ENCODE assay signal across 16 cellular contexts in the genomic region with DNA sequence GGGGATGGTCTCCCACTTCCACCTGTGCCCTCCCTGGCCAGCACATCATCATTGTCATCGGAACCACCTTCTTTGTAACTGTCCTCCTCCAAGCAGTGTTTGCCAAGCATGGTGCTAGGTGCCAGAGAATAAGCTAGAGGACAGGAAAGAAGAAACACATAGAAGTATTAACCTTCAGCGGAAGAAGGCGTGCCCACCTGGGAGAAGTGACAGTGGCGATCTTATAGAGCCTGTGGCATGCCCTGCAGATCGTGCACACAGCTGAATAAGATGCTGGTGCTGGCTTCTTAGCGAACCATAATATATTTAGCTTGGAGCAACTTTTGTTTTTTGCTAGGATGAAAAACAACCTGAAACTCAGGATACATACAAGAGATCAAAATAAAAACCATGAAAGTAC.
DNase-seq lines count a peak whose midpoint lies in the region; ATAC-seq lines count a peak whose summit lies in the region.
"Had no signal": no experiment of that assay in that cellular context is flagged by ENCODE, and none has a peak within 500 bp of the region (broad histone marks: within the 10 kb centered on the region; RNA-seq: fewer than 3 reads in every experiment).

No MANE protein-coding gene starts in this region.

- H3K27ac Mint-ChIP-seq in activated CD4-positive, alpha-beta T cell treated with anti-CD3 and anti-CD28 coated beads for 36 hours: peak overlapping the region; percentile 40
- peak overlapping the region; percentile 80 to 97 (median 95) for H3K27ac Mint-ChIP-seq in IgD-negative memory B cell
- peak overlapping the region; percentile 83 for H3K27ac Mint-ChIP-seq in activated naive CD8-positive, alpha-beta T cell treated with anti-CD3 and anti-CD28 coated beads for 36 hours
- peak overlapping the region; percentile 76 for H3K27ac Mint-ChIP-seq in stimulated activated effector memory CD8-positive, alpha-beta T cell treated with anti-CD3 and anti-CD28 coated beads, Interleukin-12 subunit alpha, Interleukin-12 subunit beta, amount 100 ng/mL, for 72 hours

- POLR2A ChIA-PET in activated CD4-positive, alpha-beta T cell treated with anti-CD3 and anti-CD28 coated beads for 36 hours (lab: Charles Lee): interaction anchor here (0.9 kb wide), 1 partner anchor 36 kb away, joined by 3 read pairs; no protein-coding TSS in a partner anchor

- H3K36me3 Mint-ChIP-seq in activated CD4-positive, alpha-beta T cell treated with anti-CD3 and anti-CD28 coated beads for 36 hours (ENCODE audit: low read depth): peaks cover 15% of the 10 kb centered on the region
- H3K36me3 Mint-ChIP-seq in IgD-negative memory B cell: peaks cover 1% of the 10 kb centered on the region
- H3K36me3 Mint-ChIP-seq in activated naive CD8-positive, alpha-beta T cell treated with anti-CD3 and anti-CD28 coated beads for 36 hours: peaks cover 18% of the 10 kb centered on the region
- H3K36me3 Mint-ChIP-seq in stimulated activated effector memory CD8-positive, alpha-beta T cell treated with anti-CD3 and anti-CD28 coated beads, Interleukin-12 subunit alpha, Interleukin-12 subunit beta, amount 100 ng/mL, for 72 hours: peaks cover 16% of the 10 kb centered on the region

- DNase-seq in activated CD4-positive, alpha-beta T cell treated with anti-CD3 and anti-CD28 coated beads for 36 hours: no peak
- no peak for DNase-seq in activated CD4-positive, alpha-beta T cell treated with anti-CD3 and anti-CD28 coated beads, Interleukin-2, amount 50 U/mL, for 48 hours
- no peak for DNase-seq in activated naive CD8-positive, alpha-beta T cell treated with anti-CD3 and anti-CD28 coated beads for 36 hours
- DNase-seq in stimulated activated effector memory CD8-positive, alpha-beta T cell treated with anti-CD3 and anti-CD28 coated beads, Interleukin-12 subunit alpha, Interleukin-12 subunit beta, amount 100 ng/mL, for 72 hours (ENCODE audit: low spot score in 2 of 2): no peak
- no peak for DNase-seq in amniotic stem cell (lab: John Stamatoyannopoulos, UW)
- DNase-seq in stimulated activated CD4-positive, alpha-beta T cell treated with anti-CD3 and anti-CD28 coated beads, Interleukin-15, amount 100 ng/mL, for 24 hours: no peak
- DNase-seq: activated T-cell treated with anti-CD3 and anti-CD28 coated beads, Interleukin-2, amount 50 U/mL, for 1 hour; aorta; colonic mucosa; erythroblast; mammary epithelial cell; NCI-H510A; PC-9 had no signal

- peaks cover 47% of the 10 kb centered on the region for H3K4me1 Mint-ChIP-seq in activated CD4-positive, alpha-beta T cell treated with anti-CD3 and anti-CD28 coated beads for 36 hours
- peaks cover 33 to 37% (median 34%) of the 10 kb centered on the region in 3 donors for H3K4me1 Mint-ChIP-seq in IgD-negative memory B cell
- H3K4me1 Mint-ChIP-seq in activated naive CD8-positive, alpha-beta T cell treated with anti-CD3 and anti-CD28 coated beads for 36 hours: peaks cover 52% of the 10 kb centered on the region
- peaks cover 54% of the 10 kb centered on the region for H3K4me1 Mint-ChIP-seq in stimulated activated effector memory CD8-positive, alpha-beta T cell treated with anti-CD3 and anti-CD28 coated beads, Interleukin-12 subunit alpha, Interleukin-12 subunit beta, amount 100 ng/mL, for 72 hours

- intact Hi-C loops in activated CD4-positive, alpha-beta T cell treated with anti-CD3 and anti-CD28 coated beads for 36 hours (cut with DNase I, micrococcal nuclease): no loop called here

- CTCF ChIA-PET in activated CD4-positive, alpha-beta T cell treated with anti-CD3 and anti-CD28 coated beads for 36 hours (lab: Charles Lee): interaction anchor here (1.0 to 1.4 kb wide), 3 partner anchors 8 to 20 kb away, joined by 3 to 6 read pairs (median 3); no protein-coding TSS in a partner anchor

- ATAC-seq in activated CD4-positive, alpha-beta T cell treated with anti-CD3 and anti-CD28 coated beads for 36 hours: no peak
- no peak for ATAC-seq in stimulated activated effector memory CD8-positive, alpha-beta T cell treated with anti-CD3 and anti-CD28 coated beads, Interleukin-12 subunit alpha, Interleukin-12 subunit beta, amount 100 ng/mL, for 72 hours
- ATAC-seq in HG03457 (IDR thresholded peaks at IDR 0.05; ENCODE audit: unreplicated experiment): no peak
- ATAC-seq: SK-N-SH treated with all-trans-retinoic acid at 6 μM for 48 hours had no signal

- peaks cover 7% of the 10 kb centered on the region for H3K9me3 Mint-ChIP-seq in activated CD4-positive, alpha-beta T cell treated with anti-CD3 and anti-CD28 coated beads for 36 hours (ENCODE audit: low read depth)
- H3K9me3 Mint-ChIP-seq in IgD-negative memory B cell: no peaks in the 10 kb centered on the region
- H3K9me3 Mint-ChIP-seq in activated naive CD8-positive, alpha-beta T cell treated with anti-CD3 and anti-CD28 coated beads for 36 hours: peaks cover 3% of the 10 kb centered on the region
- no peaks in the 10 kb centered on the region for H3K9me3 Mint-ChIP-seq in stimulated activated effector memory CD8-positive, alpha-beta T cell treated with anti-CD3 and anti-CD28 coated beads, Interleukin-12 subunit alpha, Interleukin-12 subunit beta, amount 100 ng/mL, for 72 hours

- no peak overlapping the region for H3K4me3 Mint-ChIP-seq in activated CD4-positive, alpha-beta T cell treated with anti-CD3 and anti-CD28 coated beads for 36 hours
- H3K4me3 Mint-ChIP-seq in IgD-negative memory B cell: peak overlapping the region; percentile 89 to 96 (median 90)
- H3K4me3 Mint-ChIP-seq in activated naive CD8-positive, alpha-beta T cell treated with anti-CD3 and anti-CD28 coated beads for 36 hours: no peak overlapping the region
- peak overlapping the region; percentile 60 for H3K4me3 Mint-ChIP-seq in stimulated activated effector memory CD8-positive, alpha-beta T cell treated with anti-CD3 and anti-CD28 coated beads, Interleukin-12 subunit alpha, Interleukin-12 subunit beta, amount 100 ng/mL, for 72 hours

- no peaks in the 10 kb centered on the region for H3K27me3 Mint-ChIP-seq in activated CD4-positive, alpha-beta T cell treated with anti-CD3 and anti-CD28 coated beads for 36 hours
- H3K27me3 Mint-ChIP-seq in IgD-negative memory B cell: no peaks in the 10 kb centered on the region
- H3K27me3 Mint-ChIP-seq in activated naive CD8-positive, alpha-beta T cell treated with anti-CD3 and anti-CD28 coated beads for 36 hours: no peaks in the 10 kb centered on the region

Comparison
In these comparisons a context has a peak if more than half of its experiments do, and no peak if none do; other contexts are left out.
1. H3K27ac Mint-ChIP-seq: peak in every context shown above with its lines; median percentile 95 in IgD-negative memory B cell; 83 in activated naive CD8-positive, alpha-beta T cell treated with anti-CD3 and anti-CD28 coated beads for 36 hours; 76 in stimulated activated effector memory CD8-positive, alpha-beta T cell treated with anti-CD3 and anti-CD28 coated beads, Interleukin-12 subunit alpha, Interleukin-12 subunit beta, amount 100 ng/mL, for 72 hours; 40 in activated CD4-positive, alpha-beta T cell treated with anti-CD3 and anti-CD28 coated beads for 36 hours.
2. H3K4me3 Mint-ChIP-seq: peak in IgD-negative memory B cell (4 of 4) and stimulated activated effector memory CD8-positive, alpha-beta T cell treated with anti-CD3 and anti-CD28 coated beads, Interleukin-12 subunit alpha, Interleukin-12 subunit beta, amount 100 ng/mL, for 72 hours (single experiment); none in activated CD4-positive, alpha-beta T cell treated with anti-CD3 and anti-CD28 coated beads for 36 hours (single experiment) and activated naive CD8-positive, alpha-beta T cell treated with anti-CD3 and anti-CD28 coated beads for 36 hours (single experiment).